9 cellular contexts compared by ENCODE assay signal in genomic region chr7:2518737-2519118, GRCh38. TPM values are rescaled to one million over a fixed set of nuclear protein-coding genes. Genes with fewer than 3 reads are reported as not detected.
DNase-seq lines count a peak whose midpoint lies in the region; ATAC-seq and TF ChIP-seq lines count a peak whose summit lies in the region.
"Had no signal": no experiment of that assay in that cellular context is flagged by ENCODE, and none has a peak within 500 bp of the region (broad histone marks: within the 10 kb centered on the region; RNA-seq: fewer than 3 reads in every experiment).

No MANE protein-coding gene starts in this region.

- H3K27me3 Mint-ChIP-seq in HFFc6 (ENCODE audit: insufficient read depth): peaks cover 2% of the 10 kb centered on the region
- H3K27me3 Mint-ChIP-seq in activated CD4-positive, alpha-beta memory T cell treated with anti-CD3 and anti-CD28 coated beads, Interleukin-2, amount 10 ng/mL, durations not matched to agents 7 days and 5 days: peaks cover 10% of the 10 kb centered on the region

- POLR2A ChIA-PET in activated CD4-positive, alpha-beta memory T cell treated with anti-CD3 and anti-CD28 coated beads, Interleukin-2, amount 10 ng/mL, durations not matched to agents 7 days and 5 days (lab: Charles Lee): interaction anchor here (0.9 to 6.6 kb wide), 3 partner anchors 9 to 11 kb away, joined by 5 to 80 read pairs (median 7); no protein-coding TSS in a partner anchor

- H3K4me1 Mint-ChIP-seq in HFFc6 (ENCODE audit: low read depth): peaks cover 52% of the 10 kb centered on the region
- H3K4me1 Mint-ChIP-seq in activated CD4-positive, alpha-beta memory T cell treated with anti-CD3 and anti-CD28 coated beads, Interleukin-2, amount 10 ng/mL, durations not matched to agents 7 days and 5 days: peaks cover 25% of the 10 kb centered on the region

- H3K4me3 ChIP-seq in iPS-15b (ENCODE audit: low read depth, low read length): peak overlapping the region; percentile 60
- H3K4me3 ChIP-seq in spleen: peak overlapping the region; percentile 27 to 89 (median 64)

- TF ChIP-seq CTCF in HFFc6 (IDR thresholded peaks at IDR 0.05): no peak
- TF ChIP-seq CTCF in spleen (IDR thresholded peaks at IDR 0.05 in 8 of 11, conservative IDR thresholded peaks at IDR 0.05 in 3 of 11): no peak

- no peak for DNase-seq in HFFc6
- no peak for DNase-seq in activated CD4-positive, alpha-beta memory T cell treated with anti-CD3 and anti-CD28 coated beads, Interleukin-2, amount 10 ng/mL, durations not matched to agents 7 days and 5 days
- DNase-seq in spleen: peak; percentile 84
- no peak for DNase-seq in HPDE6-E6E7 (ENCODE audit: extremely low spot score)
- no peak for DNase-seq in 8988T

- H3K36me3 ChIP-seq in iPS-15b (ENCODE audit: control insufficient read depth, insufficient read depth, low read length) (peaks cover 4% of the 10 kb centered on the region), spleen (no peaks in the 10 kb centered on the region)

- intact Hi-C loops in spleen (cut with DNase I; ENCODE audit: low total_unique reads): no loop called here

- peaks cover 16% of the 10 kb centered on the region for H3K27me3 ChIP-seq in iPS-15b (ENCODE audit: control insufficient read depth, insufficient read depth, low read length)
- peaks cover 0 to 32% (median 0%) of the 10 kb centered on the region in 7 donors for H3K27me3 ChIP-seq in spleen (replicated peaks in 1 of 7)

- no peaks in the 10 kb centered on the region for H3K9me3 Mint-ChIP-seq in HFFc6
- no peaks in the 10 kb centered on the region for H3K9me3 Mint-ChIP-seq in activated CD4-positive, alpha-beta memory T cell treated with anti-CD3 and anti-CD28 coated beads, Interleukin-2, amount 10 ng/mL, durations not matched to agents 7 days and 5 days

- no peak for TF ChIP-seq POLR2A in spleen (IDR thresholded peaks at IDR 0.05)

- no peaks in the 10 kb centered on the region for H3K36me3 Mint-ChIP-seq in HFFc6 (ENCODE audit: low read depth)
- H3K36me3 Mint-ChIP-seq in activated CD4-positive, alpha-beta memory T cell treated with anti-CD3 and anti-CD28 coated beads, Interleukin-2, amount 10 ng/mL, durations not matched to agents 7 days and 5 days (ENCODE audit: low read depth): peaks cover 26% of the 10 kb centered on the region

- H3K27ac Mint-ChIP-seq in HFFc6: peak overlapping the region; percentile 58
- H3K27ac Mint-ChIP-seq in activated CD4-positive, alpha-beta memory T cell treated with anti-CD3 and anti-CD28 coated beads, Interleukin-2, amount 10 ng/mL, durations not matched to agents 7 days and 5 days: peak overlapping the region; percentile 61

- no peaks in the 10 kb centered on the region for H3K9me3 ChIP-seq in iPS-15b (ENCODE audit: control insufficient read depth, insufficient read depth, low read length)
- no peaks in the 10 kb centered on the region for H3K9me3 ChIP-seq in spleen

- peak overlapping the region; percentile 47 for H3K9ac ChIP-seq in iPS-15b (ENCODE audit: low read depth, low read length)

- WGBS in spleen, 5 donors: 4 to 9% (median 6%) methylated on average over 15 to 41 of the region's 41 CpGs

- CTCF ChIA-PET in activated CD4-positive, alpha-beta memory T cell treated with anti-CD3 and anti-CD28 coated beads, Interleukin-2, amount 10 ng/mL, durations not matched to agents 7 days and 5 days (lab: Charles Lee): no interaction called here

- H3K4me3 Mint-ChIP-seq in HFFc6: peak overlapping the region; percentile 67
- peak overlapping the region; percentile 69 for H3K4me3 Mint-ChIP-seq in activated CD4-positive, alpha-beta memory T cell treated with anti-CD3 and anti-CD28 coated beads, Interleukin-2, amount 10 ng/mL, durations not matched to agents 7 days and 5 days

- peaks cover 18% of the 10 kb centered on the region for H3K4me1 ChIP-seq in iPS-15b (ENCODE audit: control insufficient read depth, insufficient read depth, low read length)
- H3K4me1 ChIP-seq in spleen: peaks cover 40 to 82% (median 60%) of the 10 kb centered on the region in 6 donors

- peak overlapping the region in 7 of 8 donors; percentile 66 to 96 (median 79) for H3K27ac ChIP-seq in spleen

- no peak for ATAC-seq in GM19397 (IDR thresholded peaks at IDR 0.05; ENCODE audit: unreplicated experiment)
- ATAC-seq in GM18907 (IDR thresholded peaks at IDR 0.05; ENCODE audit: unreplicated experiment): no peak

RNA-seq across cellular contexts. Expression of gene LFNG, which starts 0.8 kb away (rescaled TPM):
- total RNA-seq in HFFc6 (2021; fragmentation: NEBNext Ultra II Directional; extraction: Animal tissue kit (Norgen Biotek cat#: 25700)): 10 to 100 TPM in 2 of 6 experiments, 1 to 10 TPM in 4; 8.6 to 11.7 (median 9.6) TPM
- 100 to 1,000 TPM; 105 to 109 TPM for total RNA-seq in activated CD4-positive, alpha-beta memory T cell treated with anti-CD3 and anti-CD28 coated beads, Interleukin-2, amount 10 ng/mL, durations not matched to agents 7 days and 5 days
- total RNA-seq in spleen: 10 to 100 TPM; 33.3 to 47.4 (median 42.3) TPM
- polyA plus RNA-seq in spleen: 10 to 100 TPM; 21.2 to 22.4 (median 21.6) TPM

RNA-seq across cellular contexts. Expression of gene BRAT1, which starts 36.6 kb away (rescaled TPM):
- total RNA-seq in HFFc6 (2021; fragmentation: NEBNext Ultra II Directional; extraction: Animal tissue kit (Norgen Biotek cat#: 25700)): 10 to 100 TPM; 21.3 to 26.0 (median 23.3) TPM
- total RNA-seq in activated CD4-positive, alpha-beta memory T cell treated with anti-CD3 and anti-CD28 coated beads, Interleukin-2, amount 10 ng/mL, durations not matched to agents 7 days and 5 days: 10 to 100 TPM; 31.1 to 32.9 TPM
- total RNA-seq in spleen: 10 to 100 TPM; 25.3 to 37.3 (median 32.2) TPM
- 10 to 100 TPM; 26.6 to 50.9 (median 48.9) TPM for polyA plus RNA-seq in spleen

RNA-seq across cellular contexts. Expression of gene IQCE, which starts 40.1 kb away (rescaled TPM):
- total RNA-seq in HFFc6 (2021; fragmentation: NEBNext Ultra II Directional; extraction: Animal tissue kit (Norgen Biotek cat#: 25700)): 10 to 100 TPM; 14.9 to 18.1 (median 17.0) TPM
- total RNA-seq in activated CD4-positive, alpha-beta memory T cell treated with anti-CD3 and anti-CD28 coated beads, Interleukin-2, amount 10 ng/mL, durations not matched to agents 7 days and 5 days: 10 to 100 TPM; 12.7 to 14.0 TPM
- 10 to 100 TPM in 6 of 7 donors, 1 to 10 TPM in 1; 7.1 to 17.1 (median 13.2) TPM for total RNA-seq in spleen
- polyA plus RNA-seq in spleen: 1 to 10 TPM; 1.2 to 4.4 (median 2.2) TPM

RNA-seq across cellular contexts. Expression of gene GRIFIN, which starts 42.5 kb away (rescaled TPM):
- total RNA-seq in HFFc6 (2021; fragmentation: NEBNext Ultra II Directional; extraction: Animal tissue kit (Norgen Biotek cat#: 25700)): not detected
- total RNA-seq in activated CD4-positive, alpha-beta memory T cell treated with anti-CD3 and anti-CD28 coated beads, Interleukin-2, amount 10 ng/mL, durations not matched to agents 7 days and 5 days: not detected
- total RNA-seq in spleen: not detected
- polyA plus RNA-seq in spleen: not detected
- total RNA-seq: bronchial epithelial cell had no signal
